26 cellular contexts compared by ENCODE assay signal in the genomic region with DNA sequence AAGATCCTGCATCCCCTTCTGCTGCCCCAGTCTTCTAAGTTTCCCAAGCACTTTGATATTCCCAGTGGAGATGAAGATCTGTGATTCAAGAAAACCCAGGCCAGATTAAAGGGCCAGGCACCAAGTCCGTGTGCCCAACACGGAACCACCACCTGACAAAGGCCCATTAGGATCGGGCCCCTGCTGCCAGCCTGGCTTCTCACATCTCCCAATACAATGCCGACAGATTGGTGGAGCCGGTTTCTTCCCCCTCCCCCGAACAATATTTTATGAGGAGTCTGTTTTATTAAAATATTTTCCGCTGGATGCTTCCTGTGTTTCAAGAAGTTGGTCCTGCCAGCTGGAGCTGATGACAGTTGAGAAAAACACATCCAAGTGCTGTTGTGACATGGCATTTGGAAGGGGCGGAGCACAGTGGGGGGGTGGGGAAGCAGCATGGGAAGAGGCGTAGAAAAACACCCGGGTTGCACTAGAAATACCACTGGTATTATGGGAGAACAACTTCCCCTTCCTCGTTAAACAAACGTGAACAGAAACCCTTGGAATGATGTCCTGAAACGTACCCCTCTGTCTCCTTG. TPM values are rescaled to one million over a fixed set of nuclear protein-coding genes. Genes with fewer than 3 reads are reported as not detected.
DNase-seq lines count a peak whose midpoint lies in the region; ATAC-seq, FAIRE-seq and TF ChIP-seq lines count a peak whose summit lies in the region.
"Had no signal": no experiment of that assay in that cellular context is flagged by ENCODE, and none has a peak within 500 bp of the region (broad histone marks: within the 10 kb centered on the region; RNA-seq: fewer than 3 reads in every experiment).

No MANE protein-coding gene starts in this region.

- H4K20me1 ChIP-seq in endothelial cell of umbilical vein (replicated peaks; ENCODE audit: control insufficient read depth, extremely low read depth, insufficient read depth, low read length) (no peaks in the 10 kb centered on the region), osteoblast (ENCODE audit: insufficient read depth, low read length) (no peaks in the 10 kb centered on the region)
- H4K20me1 ChIP-seq: BLaER1 had no signal

- ATAC-seq in Right ventricle myocardium superior (ENCODE audit: poor library complexity), result peak; percentile 83
- ATAC-seq in aorta (ENCODE audit: low FRiP score), result peak; percentile 63
- no peak for ATAC-seq in HG02981 (IDR thresholded peaks at IDR 0.05; ENCODE audit: unreplicated experiment)
- ATAC-seq: T-helper 17 cell had no signal

- H2AFZ ChIP-seq in endothelial cell of umbilical vein (ENCODE audit: low read depth, low read length) (no peak overlapping the region), osteoblast (ENCODE audit: low read length) (no peak overlapping the region)

- CTCF ChIA-PET in endothelial cell of umbilical vein (lab: Charles Lee), result interaction anchor here (1.3 to 1.6 kb wide), 3 partner anchors 638 to 1136 kb away, joined by 4 to 18 read pairs (median 7); no protein-coding TSS in a partner anchor

- intact Hi-C loops in Right ventricle myocardium superior (cut with DNase I) (loop anchor here (5.0 to 10.0 kb wide), 2 partner anchors 146 to 644 kb away; no protein-coding TSS in a partner anchor), endothelial cell of umbilical vein (cut with micrococcal nuclease) (loop anchor here (5.0 to 10.0 kb wide), 2 partner anchors 726 to 924 kb away; no protein-coding TSS in a partner anchor), aorta (cut with DNase I) (loop anchor here (5.0 kb wide), 1 partner anchor 641 kb away; no protein-coding TSS in a partner anchor)

- no peaks in the 10 kb centered on the region for H3K9me1 ChIP-seq in endothelial cell of umbilical vein (replicated peaks; ENCODE audit: control insufficient read depth, extremely low read depth, insufficient read depth, low read length)

- no peak for FAIRE-seq in endothelial cell of umbilical vein (lab: Jason Lieb, UNC)
- FAIRE-seq: A204.1, colon, islet of Langerhans had no signal

- H3K27me3 ChIP-seq in right atrium auricular region, result no peaks in the 10 kb centered on the region
- no peaks in the 10 kb centered on the region for H3K27me3 ChIP-seq in endothelial cell of umbilical vein (ENCODE audit: control insufficient read depth in 2 of 2, insufficient read depth in 2 of 2, low read length in 2 of 2)
- no peaks in the 10 kb centered on the region for H3K27me3 ChIP-seq in osteoblast (ENCODE audit: insufficient read depth, low read length)
- no peaks in the 10 kb centered on the region for H3K27me3 ChIP-seq in aorta (ENCODE audit: control insufficient read depth in 1 of 2, insufficient read depth in 2 of 2, low read length in 1 of 2)
- H3K27me3 ChIP-seq: BLaER1, esophagus muscularis mucosa, uterus had no signal

- H3K4me2 ChIP-seq in endothelial cell of umbilical vein (ENCODE audit: insufficient read depth, low read length), result no peak overlapping the region
- no peak overlapping the region for H3K4me2 ChIP-seq in osteoblast (ENCODE audit: insufficient read depth, low read length)
- H3K4me2 ChIP-seq: BLaER1 had no signal

- no peaks in the 10 kb centered on the region for H3K36me3 ChIP-seq in right atrium auricular region
- no peaks in the 10 kb centered on the region for H3K36me3 ChIP-seq in endothelial cell of umbilical vein (ENCODE audit: control insufficient read depth in 2 of 2, extremely low read depth in 1 of 2, insufficient read depth in 2 of 2, low read length in 2 of 2)
- no peaks in the 10 kb centered on the region for H3K36me3 ChIP-seq in osteoblast (ENCODE audit: insufficient read depth, low read length)
- H3K36me3 ChIP-seq in aorta (ENCODE audit: control insufficient read depth in 1 of 2, insufficient read depth in 2 of 2, low read length in 1 of 2), result no peaks in the 10 kb centered on the region
- H3K36me3 ChIP-seq: uterus had no signal

- TF ChIP-seq CTCF in right atrium auricular region (IDR thresholded peaks at IDR 0.05) (no peak), endothelial cell of umbilical vein (IDR thresholded peaks at IDR 0.05; ENCODE audit: extremely low read depth in 1 of 2, insufficient read depth in 1 of 2, low read depth in 1 of 2, low read length in 2 of 2) (no peak), osteoblast (IDR thresholded peaks at IDR 0.05; ENCODE audit: extremely low read depth, low read depth, low read length) (no peak)

- H3K4me3 ChIP-seq in right atrium auricular region, result peak overlapping the region in 1 of 2 donors; percentile 11
- H3K4me3 ChIP-seq in endothelial cell of umbilical vein (replicated peaks in 1 of 3; ENCODE audit: insufficient read depth in 1 of 3, low read depth in 1 of 3, low read length in 3 of 3), result no peak overlapping the region
- no peak overlapping the region for H3K4me3 ChIP-seq in osteoblast (ENCODE audit: insufficient read depth, low read length)
- no peak overlapping the region for H3K4me3 ChIP-seq in aorta (ENCODE audit: low read length in 2 of 2)
- H3K4me3 ChIP-seq: BLaER1, esophagus muscularis mucosa, lung, SK-N-MC, uterus had no signal

- H3K4me1 ChIP-seq in right atrium auricular region, result peaks cover 0 to 7% of the 10 kb centered on the region in 2 donors
- H3K4me1 ChIP-seq in endothelial cell of umbilical vein (ENCODE audit: control insufficient read depth, extremely low read depth, insufficient read depth, low read length), result no peaks in the 10 kb centered on the region
- H3K4me1 ChIP-seq in osteoblast (ENCODE audit: insufficient read depth, low read length), result no peaks in the 10 kb centered on the region
- no peaks in the 10 kb centered on the region for H3K4me1 ChIP-seq in aorta (ENCODE audit: control insufficient read depth in 1 of 2, insufficient read depth in 2 of 2, low read length in 2 of 2)
- H3K4me1 ChIP-seq: Caco-2, uterus had no signal

- H3K9me3 ChIP-seq in right atrium auricular region (no peaks in the 10 kb centered on the region), endothelial cell of umbilical vein (replicated peaks; ENCODE audit: control insufficient read depth, insufficient read depth, low read length) (no peaks in the 10 kb centered on the region), osteoblast (ENCODE audit: low read depth, low read length) (no peaks in the 10 kb centered on the region), aorta (ENCODE audit: control insufficient read depth, low read length) (no peaks in the 10 kb centered on the region)
- H3K9me3 ChIP-seq: BLaER1, Caco-2, esophagus muscularis mucosa, uterus had no signal

- dilution Hi-C loops in endothelial cell of umbilical vein (cut with MboI; ENCODE audit: extremely low pct_ligation_motif_present, low sequenced_read_pairs), result no loop called here

- DNase-seq in Right ventricle myocardium superior, result no peak
- DNase-seq in right atrium auricular region (ENCODE audit: low spot score), result no peak
- DNase-seq in endothelial cell of umbilical vein (ENCODE audit: low read depth, low spot score), result peak; percentile 63
- DNase-seq in osteoblast (ENCODE audit: insufficient read length, low spot score, missing footprints), result peak; percentile 81
- no peak for DNase-seq in aorta
- DNase-seq in anterior cingulate cortex (lab: John Stamatoyannopoulos, UW), result no peak
- no peak for DNase-seq in NCI-H526 (lab: John Stamatoyannopoulos, UW)
- DNase-seq: activated CD4-positive, alpha-beta T cell treated with anti-CD3 and anti-CD28 coated beads for 48 hours; activated gamma-delta T cell treated with Interleukin-2 at 50 U/mL for 16 hours; activated T-cell treated with anti-CD3 and anti-CD28 coated beads, Interleukin-2, amount 50 U/mL, for 24 hours; Caco-2; H9; Kasumi-1; NCI-H1048; T-helper 17 cell; uterus had no signal

- H3K9ac ChIP-seq in endothelial cell of umbilical vein (replicated peaks; ENCODE audit: extremely low read depth, insufficient read depth, low read length), result no peak overlapping the region
- H3K9ac ChIP-seq: BLaER1 had no signal

- 11 to 35% methylated on average over 13 of the region's 13 CpGs for WGBS in aorta, 2 donors

- TF ChIP-seq POLR2A in endothelial cell of umbilical vein (IDR thresholded peaks at IDR 0.05; ENCODE audit: low read depth, low read length), result no peak

- no peaks in the 10 kb centered on the region for H3K79me2 ChIP-seq in endothelial cell of umbilical vein (ENCODE audit: control insufficient read depth, insufficient read depth, low read length)
- H3K79me2 ChIP-seq in osteoblast (ENCODE audit: insufficient read depth, low read length), result no peaks in the 10 kb centered on the region

- POLR2A ChIA-PET in endothelial cell of umbilical vein (lab: Charles Lee), result no interaction called here

- BruUV-seq in endothelial cell of umbilical vein (replicated peaks; lab: Mats Ljungman, UMichigan), result no TSS peak

- H3K27ac ChIP-seq in right atrium auricular region (peak overlapping the region in 1 of 2 donors; percentile 20), endothelial cell of umbilical vein (ENCODE audit: insufficient read depth, low read depth, low read length) (no peak overlapping the region), osteoblast (ENCODE audit: low read depth, low read length) (no peak overlapping the region), aorta (ENCODE audit: low read depth in 1 of 2, low read length in 2 of 2) (no peak overlapping the region)
- H3K27ac ChIP-seq: BLaER1, esophagus muscularis mucosa, SK-N-MC had no signal

TF ChIP-seq in endothelial cell of umbilical vein, 7 proteins besides CTCF, POLR2A, EP300 and RAD21 (continues in another document):
- TF ChIP-seq, protein P1, sequence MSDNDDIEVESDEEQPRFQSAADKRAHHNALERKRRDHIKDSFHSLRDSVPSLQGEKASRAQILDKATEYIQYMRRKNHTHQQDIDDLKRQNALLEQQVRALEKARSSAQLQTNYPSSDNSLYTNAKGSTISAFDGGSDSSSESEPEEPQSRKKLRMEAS (IDR thresholded peaks at IDR 0.05; ENCODE audit: insufficient read depth, insufficient read length), result no peak
- TF ChIP-seq EZH2 (IDR thresholded peaks at IDR 0.05; ENCODE audit: borderline replicate concordance, low read depth, low read length, severe bottlenecking), result no peak
- TF ChIP-seq JUN (IDR thresholded peaks at IDR 0.05; ENCODE audit: borderline replicate concordance, insufficient read depth, insufficient read length, low read depth), result no peak
- no peak for TF ChIP-seq MYC (IDR thresholded peaks at IDR 0.05; ENCODE audit: low read depth, low read length)
- TF ChIP-seq POLR2AphosphoS5 (IDR thresholded peaks at IDR 0.05; ENCODE audit: insufficient read depth, low read depth, low read length), result no peak

RNA-seq across cellular contexts. Expression of a gene that starts 45.0 kb away (rescaled TPM):
- total RNA-seq in Right ventricle myocardium superior, result not detected
- 1 to 10 TPM; 1.6 to 3.5 TPM for total RNA-seq in right atrium auricular region
- not detected in 2 replicates for total RNA-seq in endothelial cell of umbilical vein
- not detected in 2 replicates for polyA plus RNA-seq in endothelial cell of umbilical vein
- not detected in 2 replicates for polyA plus RNA-seq in endothelial cell of umbilical vein (2011; cell fraction: cytosol; rRNA removed)
- polyA plus RNA-seq in endothelial cell of umbilical vein (2011; cell fraction: nucleus; rRNA removed), result not detected in 2 replicates
- not detected in 2 replicates for polyA plus RNA-seq in endothelial cell of umbilical vein (2012)
- polyA minus RNA-seq in endothelial cell of umbilical vein, result not detected in 2 replicates
- not detected for polyA minus RNA-seq in endothelial cell of umbilical vein (2011; cell fraction: cytosol; rRNA and poly(A)+ RNA removed)
- not detected in 2 replicates for polyA minus RNA-seq in endothelial cell of umbilical vein (2011; cell fraction: nucleus; rRNA and poly(A)+ RNA removed)
- total RNA-seq in osteoblast, result not detected in 2 replicates
- total RNA-seq in aorta, result under 1 TPM in 1 of 2 donors, not detected in 1; 0.15 TPM
- polyA plus RNA-seq in aorta, result under 1 TPM in 1 of 2 donors, not detected in 1; 0.03 TPM
- total RNA-seq: activated CD8-positive, alpha-beta memory T cell treated with anti-CD3 and anti-CD28 coated beads for 36 hours; RPMI7951; T-helper 17 cell had no signal

Comparison
In these comparisons a context has a peak if more than half of its experiments do, and no peak if none do; other contexts are left out.
1. DNase-seq: peak in endothelial cell of umbilical vein (single experiment) and osteoblast (single experiment); none in Right ventricle myocardium superior (single experiment), right atrium auricular region (single experiment), aorta (0 of 2), anterior cingulate cortex (0 of 58) and NCI-H526 (0 of 2).